Comparison of ENCODE assay signal across 9 cellular contexts in genomic region chr10:47165168-47165710, GRCh38.
DNase-seq lines count a peak whose midpoint lies in the region; ATAC-seq, FAIRE-seq and TF ChIP-seq lines count a peak whose summit lies in the region.
"Had no signal": no experiment of that assay in that cellular context is flagged by ENCODE, and none has a peak within 500 bp of the region (broad histone marks: within the 10 kb centered on the region; RNA-seq: fewer than 3 reads in every experiment).

No MANE protein-coding gene starts in this region.

- H3K27ac Mint-ChIP-seq in activated CD8-positive, alpha-beta T cell treated with anti-CD3 and anti-CD28 coated beads, Interleukin-2, amount 10 ng/mL, durations not matched to agents 7 days and 5 days = peak overlapping the region; percentile 90

- TF ChIP-seq CTCF in left ventricle myocardium inferior (IDR thresholded peaks at IDR 0.05; ENCODE audit: borderline replicate concordance) = no peak

- FAIRE-seq in HTR-8/SVneo (lab: Jason Lieb, UNC) = no peak
- no peak for FAIRE-seq in small intestine (lab: Jason Lieb, UNC)

- peak; percentile 67 for ATAC-seq in activated CD8-positive, alpha-beta T cell treated with anti-CD3 and anti-CD28 coated beads, Interleukin-2, amount 10 ng/mL, durations not matched to agents 7 days and 5 days
- no peak for ATAC-seq in HG02981 (IDR thresholded peaks at IDR 0.05; ENCODE audit: unreplicated experiment)
- no peak for ATAC-seq in GM18873 (IDR thresholded peaks at IDR 0.05; ENCODE audit: low FRiP score, unreplicated experiment)

- DNase-seq in HTR-8/SVneo (ENCODE audit: insufficient read length, low spot score) (peak; percentile 9), left ventricle myocardium inferior (no peak), NCI-H510A treated with DMSO at 0.1 percent for 48 hours (lab: John Stamatoyannopoulos, UW) (no peak), small intestine (no peak)
- peak; percentile 25 for DNase-seq in activated CD8-positive, alpha-beta T cell treated with anti-CD3 and anti-CD28 coated beads, Interleukin-2, amount 10 ng/mL, durations not matched to agents 7 days and 5 days
- DNase-seq: NCI-H2029 had no signal

- peaks cover 24% of the 10 kb centered on the region for H3K4me1 Mint-ChIP-seq in activated CD8-positive, alpha-beta T cell treated with anti-CD3 and anti-CD28 coated beads, Interleukin-2, amount 10 ng/mL, durations not matched to agents 7 days and 5 days (ENCODE audit: low read depth)

- H3K4me3 ChIP-seq in left ventricle myocardium inferior (peak overlapping the region; percentile 48), skeletal muscle tissue (ENCODE audit: low read length in 3 of 3) (peak overlapping the region in 1 of 3 donors; percentile 22), small intestine (ENCODE audit: low read depth in 1 of 2, low read length in 2 of 2) (no peak overlapping the region)

- peaks cover 53% of the 10 kb centered on the region for H3K27me3 ChIP-seq in left ventricle myocardium inferior (ENCODE audit: low read depth)
- peaks cover 2 to 8% (median 5%) of the 10 kb centered on the region in 3 donors for H3K27me3 ChIP-seq in skeletal muscle tissue (ENCODE audit: control insufficient read depth in 3 of 3, insufficient read depth in 3 of 3, low read length in 3 of 3)
- H3K27me3 ChIP-seq in small intestine (ENCODE audit: control insufficient read depth in 2 of 2, insufficient read depth in 2 of 2, low read length in 2 of 2) = no peaks in the 10 kb centered on the region

- 49 to 53% (median 49%) methylated on average over 7 of the region's 7 CpGs for WGBS in small intestine, 3 donors

- CTCF ChIA-PET in activated CD8-positive, alpha-beta T cell treated with anti-CD3 and anti-CD28 coated beads, Interleukin-2, amount 10 ng/mL, durations not matched to agents 7 days and 5 days (lab: Charles Lee) = interaction anchor here (1.1 to 3.1 kb wide), 10 partner anchors 8 to 149 kb away, joined by 3 to 23 read pairs (median 4); no protein-coding TSS in a partner anchor

- intact Hi-C loops in left ventricle myocardium inferior (cut with micrococcal nuclease) = no loop called here

- POLR2A ChIA-PET in activated CD8-positive, alpha-beta T cell treated with anti-CD3 and anti-CD28 coated beads, Interleukin-2, amount 10 ng/mL, durations not matched to agents 7 days and 5 days (lab: Charles Lee) = interaction anchor here (0.9 to 1.8 kb wide), 3 partner anchors 10 to 146 kb away, joined by 3 to 8 read pairs (median 5); no protein-coding TSS in a partner anchor

- peak overlapping the region; percentile 48 for H3K27ac ChIP-seq in left ventricle myocardium inferior (replicated peaks)
- H3K27ac ChIP-seq in skeletal muscle tissue (ENCODE audit: low read depth, low read length) = peak overlapping the region; percentile 25
- peak overlapping the region in 1 of 2 donors; percentile 47 for H3K27ac ChIP-seq in small intestine (ENCODE audit: low read depth in 1 of 2, low read length in 1 of 2)

- H3K4me1 ChIP-seq in left ventricle myocardium inferior (peaks cover 18% of the 10 kb centered on the region), skeletal muscle tissue (ENCODE audit: control insufficient read depth in 3 of 3, insufficient read depth in 3 of 3, low read length in 3 of 3) (peaks cover 3 to 5% (median 5%) of the 10 kb centered on the region in 3 donors), small intestine (ENCODE audit: control insufficient read depth in 2 of 2, insufficient read depth in 1 of 2, low read depth in 1 of 2, low read length in 1 of 2) (no peaks in the 10 kb centered on the region)

- H3K9ac ChIP-seq in skeletal muscle tissue (ENCODE audit: low read depth in 1 of 3, low read length in 3 of 3) = peak overlapping the region in 1 of 3 donors; percentile 4

- H3K36me3 Mint-ChIP-seq in activated CD8-positive, alpha-beta T cell treated with anti-CD3 and anti-CD28 coated beads, Interleukin-2, amount 10 ng/mL, durations not matched to agents 7 days and 5 days (ENCODE audit: low read depth) = peaks cover 2% of the 10 kb centered on the region

- H3K9me3 ChIP-seq in left ventricle myocardium inferior (replicated peaks) = peaks cover 3% of the 10 kb centered on the region
- no peaks in the 10 kb centered on the region for H3K9me3 ChIP-seq in skeletal muscle tissue (ENCODE audit: control insufficient read depth in 3 of 3, low read length in 3 of 3)
- H3K9me3 ChIP-seq in small intestine (ENCODE audit: control insufficient read depth, low read depth) = no peaks in the 10 kb centered on the region

- H3K36me3 ChIP-seq in left ventricle myocardium inferior (no peaks in the 10 kb centered on the region), skeletal muscle tissue (ENCODE audit: control insufficient read depth in 3 of 3, insufficient read depth in 3 of 3, low read length in 3 of 3) (no peaks in the 10 kb centered on the region), small intestine (ENCODE audit: control insufficient read depth in 2 of 2, insufficient read depth in 2 of 2, low read length in 2 of 2) (no peaks in the 10 kb centered on the region)

- H3K9me3 Mint-ChIP-seq in activated CD8-positive, alpha-beta T cell treated with anti-CD3 and anti-CD28 coated beads, Interleukin-2, amount 10 ng/mL, durations not matched to agents 7 days and 5 days (ENCODE audit: insufficient read depth) = no peaks in the 10 kb centered on the region

- H3K4me3 Mint-ChIP-seq in activated CD8-positive, alpha-beta T cell treated with anti-CD3 and anti-CD28 coated beads, Interleukin-2, amount 10 ng/mL, durations not matched to agents 7 days and 5 days = peak overlapping the region; percentile 75

- no peaks in the 10 kb centered on the region for H3K27me3 Mint-ChIP-seq in activated CD8-positive, alpha-beta T cell treated with anti-CD3 and anti-CD28 coated beads, Interleukin-2, amount 10 ng/mL, durations not matched to agents 7 days and 5 days (ENCODE audit: low read depth)

Comparison
In these comparisons a context has a peak if more than half of its experiments do, and no peak if none do; other contexts are left out.
1. DNase-seq: peak in HTR-8/SVneo (single experiment) and activated CD8-positive, alpha-beta T cell treated with anti-CD3 and anti-CD28 coated beads, Interleukin-2, amount 10 ng/mL, durations not matched to agents 7 days and 5 days (single experiment); none in left ventricle myocardium inferior (single experiment), NCI-H510A treated with DMSO at 0.1 percent for 48 hours (single experiment) and small intestine (single experiment).